22 cellular contexts compared by ENCODE assay signal in the genomic region with DNA sequence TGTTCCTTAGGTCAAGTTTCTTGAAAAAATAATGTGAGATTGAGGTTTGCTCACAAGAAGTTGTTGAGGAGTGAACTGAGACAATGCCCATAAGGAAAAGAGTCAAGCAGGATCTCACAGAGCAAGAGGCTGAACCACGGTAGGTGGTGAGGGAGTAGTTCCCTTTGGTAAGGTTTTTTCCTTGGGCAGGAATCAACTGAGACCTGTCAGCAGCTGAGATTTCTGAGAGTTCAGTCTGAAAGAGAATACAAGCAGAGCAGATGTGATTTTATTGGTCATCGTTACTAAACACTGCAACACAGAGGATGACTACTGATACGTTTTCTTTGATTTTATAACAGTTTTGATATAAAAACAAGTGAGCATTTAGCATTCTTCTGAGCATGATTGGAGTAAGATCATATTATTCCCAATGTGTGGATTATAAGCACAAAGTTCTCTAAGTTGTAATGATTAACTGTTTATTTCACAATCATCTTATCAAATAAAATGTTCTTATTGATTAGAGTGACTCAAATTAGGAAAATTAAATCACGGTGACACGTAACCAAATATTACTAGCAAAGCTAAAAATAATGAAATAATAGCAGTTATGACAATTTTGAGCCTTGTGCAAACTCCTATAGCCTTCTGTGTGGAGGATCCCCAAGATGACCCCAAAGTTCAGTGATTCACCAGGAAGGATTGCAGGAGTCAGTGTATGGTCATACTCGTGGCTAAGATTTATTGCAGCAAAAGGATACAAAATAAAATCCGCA.
DNase-seq lines count a peak whose midpoint lies in the region; ATAC-seq, FAIRE-seq and TF ChIP-seq lines count a peak whose summit lies in the region.
"Had no signal": no experiment of that assay in that cellular context is flagged by ENCODE, and none has a peak within 500 bp of the region (broad histone marks: within the 10 kb centered on the region; RNA-seq: fewer than 3 reads in every experiment).

No MANE protein-coding gene starts in this region.

- H3K27me3 ChIP-seq in GM23248 (replicated peaks; ENCODE audit: insufficient read depth) (no peaks in the 10 kb centered on the region), fibroblast of lung (ENCODE audit: control insufficient read depth, insufficient read depth, low read length) (no peaks in the 10 kb centered on the region), neural progenitor cell (no peaks in the 10 kb centered on the region)

- WGBS in GM23248 (ENCODE audit: low coverage in 1 of 2, low lambda C conversion rate in 2 of 2, missing lambda C conversion rate in 2 of 2), 2 experiments = 39 to 40% methylated on average over 7 of the region's 7 CpGs

- H3F3A ChIP-seq in GM23248 (ENCODE audit: insufficient read depth) (0 out of 2 replicates have a peak, but pooled peaks cover 7% of the 10 kb centered on the region), neural progenitor cell (ENCODE audit: low read depth) (no peaks in the 10 kb centered on the region)

- TF ChIP-seq CTCF in fibroblast of lung (conservative IDR thresholded peaks at IDR 0.05 in 1 of 2, IDR thresholded peaks at IDR 0.05 in 1 of 2; ENCODE audit: low read depth in 1 of 2, low read length in 2 of 2) (no peak), neural progenitor cell (IDR thresholded peaks at IDR 0.05) (no peak)

- H3K4me2 ChIP-seq in GM23248 (ENCODE audit: unreplicated experiment) (peak overlapping the region; percentile 28), fibroblast of lung (ENCODE audit: extremely low read depth, insufficient read depth, low read length) (no peak overlapping the region), neural progenitor cell (no peak overlapping the region)

- FAIRE-seq in RCC 7860 (lab: Jason Lieb, UNC) = peak; percentile 74
- FAIRE-seq: G401.6, GM12892 had no signal

- no peaks in the 10 kb centered on the region for H3K79me2 ChIP-seq in GM23248 (ENCODE audit: insufficient read depth)
- H3K79me2 ChIP-seq in fibroblast of lung (ENCODE audit: control insufficient read depth, insufficient read depth, low read length) = no peaks in the 10 kb centered on the region
- no peaks in the 10 kb centered on the region for H3K79me2 ChIP-seq in neural progenitor cell (ENCODE audit: low read depth)
- H3K79me2 ChIP-seq: parathyroid adenoma had no signal

- H3K36me3 Mint-ChIP-seq in neural progenitor cell = no peaks in the 10 kb centered on the region

- H2AFZ ChIP-seq in GM23248 = no peak overlapping the region
- H2AFZ ChIP-seq in fibroblast of lung (ENCODE audit: low read length) = no peak overlapping the region
- peak overlapping the region; percentile 73 for H2AFZ ChIP-seq in neural progenitor cell (replicated peaks)
- H2AFZ ChIP-seq: parathyroid adenoma had no signal

- no peak overlapping the region for H3K27ac Mint-ChIP-seq in neural progenitor cell
- H3K27ac Mint-ChIP-seq: activated naive CD8-positive, alpha-beta T cell treated with anti-CD3 and anti-CD28 coated beads, Interleukin-2, amount 50 U/mL, for 24 hours had no signal

- H3K27ac ChIP-seq in GM23248 (no peak overlapping the region), fibroblast of lung (ENCODE audit: insufficient read depth, low read length) (no peak overlapping the region), neural progenitor cell (no peak overlapping the region)
- H3K27ac ChIP-seq: parathyroid adenoma, thoracic aorta had no signal

- H3K9ac ChIP-seq in GM23248 = no peak overlapping the region
- H3K9ac ChIP-seq in fibroblast of lung (ENCODE audit: insufficient read depth, low read length) = no peak overlapping the region
- H3K9ac ChIP-seq in neural progenitor cell = no peak overlapping the region
- H3K9ac ChIP-seq: parathyroid adenoma had no signal

- no peaks in the 10 kb centered on the region for H3K9me2 ChIP-seq in GM23248 (ENCODE audit: insufficient read depth)

- H3K4me1 ChIP-seq in GM23248 (ENCODE audit: insufficient read depth) (peaks cover 17% of the 10 kb centered on the region), fibroblast of lung (ENCODE audit: control insufficient read depth, extremely low read depth, insufficient read depth, low read length) (no peaks in the 10 kb centered on the region), neural progenitor cell (no peaks in the 10 kb centered on the region)
- H3K4me1 ChIP-seq: parathyroid adenoma had no signal

- in situ Hi-C loops in GM23248 (cut with MboI) = no loop called here

- no peak overlapping the region for H3K4me3 ChIP-seq in GM23248
- no peak overlapping the region for H3K4me3 ChIP-seq in fibroblast of lung (replicated peaks in 1 of 4; ENCODE audit: control extremely low read depth in 1 of 4, insufficient read depth in 1 of 4, low read depth in 3 of 4, low read length in 4 of 4)
- H3K4me3 ChIP-seq in neural progenitor cell = no peak overlapping the region
- H3K4me3 ChIP-seq: thoracic aorta had no signal

- H3K36me3 ChIP-seq in GM23248 (ENCODE audit: low read depth) (no peaks in the 10 kb centered on the region), fibroblast of lung (ENCODE audit: control insufficient read depth, insufficient read depth, low read length) (no peaks in the 10 kb centered on the region), neural progenitor cell (no peaks in the 10 kb centered on the region)
- H3K36me3 ChIP-seq: thoracic aorta had no signal

- H3K4me1 Mint-ChIP-seq in neural progenitor cell = no peaks in the 10 kb centered on the region
- H3K4me1 Mint-ChIP-seq: activated naive CD8-positive, alpha-beta T cell treated with anti-CD3 and anti-CD28 coated beads, Interleukin-2, amount 50 U/mL, for 24 hours; central memory CD8-positive, alpha-beta T cell had no signal

- ATAC-seq in GM21528 (IDR thresholded peaks at IDR 0.05; ENCODE audit: low FRiP score, unreplicated experiment) (no peak), GM21367 (IDR thresholded peaks at IDR 0.05; ENCODE audit: unreplicated experiment) (no peak)
- ATAC-seq: activated naive CD8-positive, alpha-beta T cell treated with anti-CD3 and anti-CD28 coated beads, Interleukin-2, amount 50 U/mL, for 24 hours had no signal

- H3K4me3 Mint-ChIP-seq in neural progenitor cell = no peak overlapping the region
- H3K4me3 Mint-ChIP-seq: activated naive CD8-positive, alpha-beta T cell treated with anti-CD3 and anti-CD28 coated beads, Interleukin-2, amount 50 U/mL, for 24 hours; central memory CD8-positive, alpha-beta T cell had no signal

- H3K9me3 ChIP-seq in GM23248 (ENCODE audit: low read depth) (no peaks in the 10 kb centered on the region), fibroblast of lung (ENCODE audit: control insufficient read depth, insufficient read depth, low read depth, low read length) (no peaks in the 10 kb centered on the region), neural progenitor cell (ENCODE audit: low read depth) (no peaks in the 10 kb centered on the region)
- H3K9me3 ChIP-seq: thoracic aorta had no signal

- peak; percentile 54 for DNase-seq in GM23248
- DNase-seq in RCC 7860 (ENCODE audit: low spot score) = peak; percentile 44
- peak; percentile 45 to 58 for DNase-seq in fibroblast of lung (ENCODE audit: low read depth in 2 of 2)
- no peak for DNase-seq in neural progenitor cell (ENCODE audit: low spot score)
- no peak for DNase-seq in NCI-H446 treated with DMSO at 0.1 percent for 48 hours (lab: John Stamatoyannopoulos, UW)
- DNase-seq in inferior parietal cortex (ENCODE audit: extremely low spot score) = no peak
- DNase-seq: activated CD4-positive, CD25-positive, alpha-beta regulatory T cell; activated naive CD8-positive, alpha-beta T cell treated with anti-CD3 and anti-CD28 coated beads, Interleukin-2, amount 50 U/mL, for 24 hours; COR-L47; effector CD8-positive, alpha-beta T cell; H7; NCI-H187 treated with DMSO at 0.1 percent for 48 hours; NCI-H446; stimulated activated CD4-positive, alpha-beta T cell treated with anti-CD3 and anti-CD28 coated beads, Interleukin-4, amount 100 ng/mL, for 24 hours; T-helper 2 cell had no signal

- no peaks in the 10 kb centered on the region for H3K9me3 Mint-ChIP-seq in neural progenitor cell
- H3K9me3 Mint-ChIP-seq: activated naive CD8-positive, alpha-beta T cell treated with anti-CD3 and anti-CD28 coated beads, Interleukin-2, amount 50 U/mL, for 24 hours had no signal

- H4K20me1 ChIP-seq in GM23248 (ENCODE audit: insufficient read depth) (no peaks in the 10 kb centered on the region), fibroblast of lung (ENCODE audit: control insufficient read depth, extremely low read depth, insufficient read depth, low read length) (no peaks in the 10 kb centered on the region), neural progenitor cell (ENCODE audit: low read depth) (no peaks in the 10 kb centered on the region)

- H3K27me3 Mint-ChIP-seq in neural progenitor cell (ENCODE audit: insufficient read depth, low read depth) = no peaks in the 10 kb centered on the region
- H3K27me3 Mint-ChIP-seq: activated naive CD8-positive, alpha-beta T cell treated with anti-CD3 and anti-CD28 coated beads, Interleukin-2, amount 50 U/mL, for 24 hours; central memory CD8-positive, alpha-beta T cell had no signal

Comparison
In these comparisons a context has a peak if more than half of its experiments do, and no peak if none do; other contexts are left out.
1. DNase-seq: peak in GM23248 (single experiment), RCC 7860 (single experiment) and fibroblast of lung (2 of 2); none in neural progenitor cell (single experiment), NCI-H446 treated with DMSO at 0.1 percent for 48 hours (single experiment) and inferior parietal cortex (single experiment).